Comparison of ENCODE assay signal across 8 cellular contexts in the genomic region with DNA sequence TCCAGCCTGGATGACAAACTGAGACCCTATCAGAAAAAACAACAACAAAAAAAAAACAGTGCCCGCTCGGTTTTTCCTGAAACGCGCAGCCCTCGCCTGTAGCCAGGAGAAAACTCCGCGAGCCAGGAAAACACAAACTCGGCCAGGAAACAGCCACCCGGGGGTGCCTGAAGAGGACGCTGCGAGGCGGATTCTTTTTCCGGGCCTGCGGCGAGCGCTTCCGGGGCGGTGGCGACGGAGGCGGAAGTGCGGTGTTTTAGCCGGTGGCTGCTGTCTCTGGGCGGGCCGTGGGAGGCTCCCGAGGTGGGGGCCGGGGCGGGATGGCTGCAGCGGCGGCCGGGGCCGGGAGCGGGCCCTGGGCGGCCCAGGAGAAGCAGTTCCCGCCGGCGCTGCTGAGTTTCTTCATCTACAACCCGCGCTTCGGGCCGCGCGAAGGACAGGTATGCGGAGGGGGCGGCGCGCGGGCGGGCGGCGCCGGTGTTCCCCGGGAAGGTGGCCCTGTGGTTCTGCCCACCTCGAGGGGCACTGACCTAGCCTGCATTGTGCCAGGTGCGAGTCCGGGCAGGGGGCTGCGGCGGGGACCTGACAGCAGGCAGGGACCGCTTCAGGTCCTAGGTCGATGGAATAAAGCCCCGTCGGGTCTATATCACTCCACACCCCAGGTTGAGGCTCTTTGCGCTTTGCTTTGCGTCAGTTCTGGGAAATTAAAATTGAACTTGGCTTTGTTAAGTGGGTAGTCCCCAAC. TPM values are rescaled to one million over a fixed set of nuclear protein-coding genes. Genes with fewer than 3 reads are reported as not detected.
A peak's percentile ranks its signal among the peaks of the same experiment; 100 is the strongest.
DNase-seq lines count a peak whose midpoint lies in the region; ATAC-seq and TF ChIP-seq lines count a peak whose summit lies in the region.
"Not testable (repeated sequence)": the region's sequence is repeated elsewhere in the genome, so short reads cannot be mapped to it uniquely, and the experiment has no call there.

Gene CCZ1, plus strand, starts transcription at position 254 of the 745 bp plus-strand sequence. Its CDS starts 67 bp downstream, at position 321.

- ATAC-seq in HG02623 (IDR thresholded peaks at IDR 0.05; ENCODE audit: unreplicated experiment): peak; percentile 87

- DNase-seq in GM13976 (ENCODE audit: low spot score): not testable (repeated sequence)
- peak; percentile 59 for DNase-seq in NCI-H1092 treated with DMSO at 0.1 percent for 48 hours (lab: John Stamatoyannopoulos, UW)
- peak; percentile 47 for DNase-seq in T-helper 2 cell treated with Interferon-gamma antibody and Interleukin-4, amounts not matched to agents 5 μg/mL and 100 μg/mL, for 36 hours (ENCODE audit: low spot score)
- DNase-seq in anterior cingulate cortex (lab: John Stamatoyannopoulos, UW): peak in 47 of 58 donors; percentile 8 to 79 (median 38)
- peak; percentile 72 for DNase-seq in left ventricle myocardium inferior
- peak; percentile 4 for DNase-seq in pulmonary artery endothelial cell (ENCODE audit: low read depth, low spot score)
- DNase-seq in type B pancreatic cell (ENCODE audit: extremely low spot score, unreplicated experiment): peak; percentile 71

- H3K4me1 ChIP-seq in left ventricle myocardium inferior: not testable (repeated sequence)

- in situ Hi-C loops in GM13976 (cut with MboI; ENCODE audit: low sequenced_read_pairs, unreplicated experiment): not testable (repeated sequence)

- H3K4me1 Mint-ChIP-seq in T-helper 2 cell treated with Interferon-gamma antibody and Interleukin-4, amounts not matched to agents 5 μg/mL and 100 μg/mL, for 36 hours (ENCODE audit: low read depth); type B pancreatic cell (ENCODE audit: unreplicated experiment): not testable (repeated sequence)

- H3K4me3 ChIP-seq in left ventricle myocardium inferior: peak within 1 kb of the TSS; percentile 68

- not testable (repeated sequence) for H3K9me3 ChIP-seq in left ventricle myocardium inferior (replicated peaks)

- not testable (repeated sequence) for H3K27me3 ChIP-seq in left ventricle myocardium inferior (ENCODE audit: low read depth)

- peak within 1 kb of the TSS; percentile 77 for H3K27ac ChIP-seq in left ventricle myocardium inferior (replicated peaks)

- not testable (repeated sequence) for H3K27me3 Mint-ChIP-seq in T-helper 2 cell treated with Interferon-gamma antibody and Interleukin-4, amounts not matched to agents 5 μg/mL and 100 μg/mL, for 36 hours (ENCODE audit: low read depth); type B pancreatic cell

- not testable (repeated sequence) for H3K36me3 Mint-ChIP-seq in T-helper 2 cell treated with Interferon-gamma antibody and Interleukin-4, amounts not matched to agents 5 μg/mL and 100 μg/mL, for 36 hours (ENCODE audit: low read depth); type B pancreatic cell

- intact Hi-C loops in left ventricle myocardium inferior (cut with micrococcal nuclease): not testable (repeated sequence)

- peaks cover 12% of the 10 kb centered on the region for H3K36me3 ChIP-seq in left ventricle myocardium inferior

- not testable (repeated sequence) for H3K9me3 Mint-ChIP-seq in T-helper 2 cell treated with Interferon-gamma antibody and Interleukin-4, amounts not matched to agents 5 μg/mL and 100 μg/mL, for 36 hours; type B pancreatic cell

- peak within 1 kb of the TSS; percentile 80 for H3K27ac Mint-ChIP-seq in T-helper 2 cell treated with Interferon-gamma antibody and Interleukin-4, amounts not matched to agents 5 μg/mL and 100 μg/mL, for 36 hours
- H3K27ac Mint-ChIP-seq in type B pancreatic cell: peak within 1 kb of the TSS; percentile 87

- peak within 1 kb of the TSS; percentile 79 for H3K4me3 Mint-ChIP-seq in T-helper 2 cell treated with Interferon-gamma antibody and Interleukin-4, amounts not matched to agents 5 μg/mL and 100 μg/mL, for 36 hours
- H3K4me3 Mint-ChIP-seq in type B pancreatic cell: peak within 1 kb of the TSS; percentile 86

- TF ChIP-seq CTCF in GM13976 (IDR thresholded peaks at IDR 0.05; ENCODE audit: borderline replicate concordance, control extremely low read depth, extremely low read depth, insufficient read depth, missing control alignments) (peak; percentile 46), left ventricle myocardium inferior (IDR thresholded peaks at IDR 0.05; ENCODE audit: borderline replicate concordance) (peak; percentile 41), type B pancreatic cell (conservative IDR thresholded peaks at IDR 0.05) (peak; percentile 38)

RNA-seq across cellular contexts. Expression of gene CCZ1, which starts in this region (rescaled TPM):
- total RNA-seq in left ventricle myocardium inferior (40.5 TPM), pulmonary artery endothelial cell (50.3 and 54.5 TPM in 2 replicates), type B pancreatic cell (ENCODE audit: low replicate concordance) (78.3 and 82.6 TPM in 2 replicates)
